Comparison of ENCODE assay signal across 1 cellular context in genomic region chr16:76345093-76345735, GRCh38.
TF ChIP-seq lines count a peak whose summit lies in the region.

No MANE protein-coding gene starts in this region.

TF ChIP-seq in GM23338, 12 proteins besides CTCF, POLR2A, EP300 and RAD21 (continued from another document):
- TF ChIP-seq REST (IDR thresholded peaks at IDR 0.05; ENCODE audit: unreplicated experiment) = no peak
- no peak for TF ChIP-seq ZNF114 (CRISPR knock-in tag; IDR thresholded peaks at IDR 0.05)
